ENCODE assay signal across 14 cellular contexts in the genomic region with DNA sequence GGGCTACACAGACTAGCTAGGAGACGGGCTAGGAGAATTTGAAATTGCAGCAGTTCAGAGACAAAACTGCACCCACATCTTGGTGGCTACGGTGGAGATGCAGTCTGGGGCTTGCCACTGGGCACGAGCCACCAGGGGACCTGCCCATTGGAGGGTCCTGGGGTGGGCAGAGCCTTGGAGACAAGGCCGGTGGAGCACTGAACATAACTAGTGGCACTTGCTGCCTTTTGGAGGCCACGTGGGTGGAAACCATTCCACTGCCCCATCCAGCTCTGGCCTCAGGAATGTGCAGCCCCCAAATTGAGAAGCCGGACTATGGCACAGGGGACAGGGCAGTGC.
DNase-seq lines count a peak whose midpoint lies in the region; ATAC-seq and TF ChIP-seq lines count a peak whose summit lies in the region.
"Had no signal": no experiment of that assay in that cellular context is flagged by ENCODE, and none has a peak within 500 bp of the region (broad histone marks: within the 10 kb centered on the region; RNA-seq: fewer than 3 reads in every experiment).

No MANE protein-coding gene starts in this region.

- H3K27ac Mint-ChIP-seq in T-helper 17 cell = peak overlapping the region; percentile 14
- H3K27ac Mint-ChIP-seq in stimulated activated effector memory CD8-positive, alpha-beta T cell treated with anti-CD3 and anti-CD28 coated beads, Interleukin-12 subunit alpha, Interleukin-12 subunit beta, amount 100 ng/mL, for 72 hours = peak overlapping the region; percentile 27

- H3K36me3 ChIP-seq in heart left ventricle (peaks cover 0 to 15% (median 3%) of the 10 kb centered on the region in 9 donors), mesodermal cell (ENCODE audit: control insufficient read depth, insufficient read depth, low read length) (peaks cover 7% of the 10 kb centered on the region)

- WGBS in heart left ventricle, 4 donors = 90 to 94% (median 92%) methylated on average over 3 to 6 of the region's 6 CpGs
- 96 to 98% methylated on average over 6 of the region's 6 CpGs for WGBS in mesodermal cell (ENCODE audit: insufficient coverage in 2 of 2), 2 experiments

- no peak for TF ChIP-seq POLR2A in heart left ventricle (IDR thresholded peaks at IDR 0.05)

- H3K4me1 Mint-ChIP-seq in T-helper 17 cell = peaks cover 57% of the 10 kb centered on the region
- H3K4me1 Mint-ChIP-seq in stimulated activated effector memory CD8-positive, alpha-beta T cell treated with anti-CD3 and anti-CD28 coated beads, Interleukin-12 subunit alpha, Interleukin-12 subunit beta, amount 100 ng/mL, for 72 hours = peaks cover 92% of the 10 kb centered on the region

- H3K27me3 ChIP-seq in heart left ventricle = no peaks in the 10 kb centered on the region

- ATAC-seq in heart left ventricle = peak in 3 of 4 donors; percentile 5 to 22 (median 8)
- ATAC-seq in Right ventricle myocardium inferior = no peak
- no peak for ATAC-seq in T-helper 17 cell
- ATAC-seq in stimulated activated effector memory CD8-positive, alpha-beta T cell treated with anti-CD3 and anti-CD28 coated beads, Interleukin-12 subunit alpha, Interleukin-12 subunit beta, amount 100 ng/mL, for 72 hours = no peak
- ATAC-seq in GM19395 (IDR thresholded peaks at IDR 0.05; ENCODE audit: unreplicated experiment) = no peak
- ATAC-seq: K562, PC-3 had no signal

- no peak overlapping the region for H3K4me3 Mint-ChIP-seq in T-helper 17 cell
- no peak overlapping the region for H3K4me3 Mint-ChIP-seq in stimulated activated effector memory CD8-positive, alpha-beta T cell treated with anti-CD3 and anti-CD28 coated beads, Interleukin-12 subunit alpha, Interleukin-12 subunit beta, amount 100 ng/mL, for 72 hours
- H3K4me3 Mint-ChIP-seq: CD14-positive monocyte had no signal

- intact Hi-C loops in heart left ventricle (cut with DNase I) (no loop called here), Right ventricle myocardium inferior (cut with DNase I) (no loop called here)

- H3K9me3 ChIP-seq in heart left ventricle = no peaks in the 10 kb centered on the region
- no peaks in the 10 kb centered on the region for H3K9me3 ChIP-seq in T-helper 17 cell (ENCODE audit: control insufficient read depth, low read length, poor library complexity, severe bottlenecking)
- H3K9me3 ChIP-seq in mesodermal cell (ENCODE audit: control insufficient read depth, low read length) = no peaks in the 10 kb centered on the region

- TF ChIP-seq CTCF in heart left ventricle (IDR thresholded peaks at IDR 0.05) = no peak

- peaks cover 0 to 24% (median 15%) of the 10 kb centered on the region in 12 donors for H3K4me1 ChIP-seq in heart left ventricle
- H3K4me1 ChIP-seq in mesodermal cell (ENCODE audit: control insufficient read depth, insufficient read depth, low read length, poor library complexity, severe bottlenecking) = peaks cover 44% of the 10 kb centered on the region

- H3K36me3 Mint-ChIP-seq in T-helper 17 cell (ENCODE audit: low read depth) = peaks cover 15% of the 10 kb centered on the region
- peaks cover 97% of the 10 kb centered on the region for H3K36me3 Mint-ChIP-seq in stimulated activated effector memory CD8-positive, alpha-beta T cell treated with anti-CD3 and anti-CD28 coated beads, Interleukin-12 subunit alpha, Interleukin-12 subunit beta, amount 100 ng/mL, for 72 hours
- H3K36me3 Mint-ChIP-seq: CD14-positive monocyte had no signal

- no peak overlapping the region for H3K27ac ChIP-seq in heart left ventricle
- peak overlapping the region; percentile 88 for H3K27ac ChIP-seq in mesodermal cell (ENCODE audit: low read depth, low read length, severe bottlenecking)
- H3K27ac ChIP-seq: GM23248 had no signal

- DNase-seq in heart left ventricle (peak in 1 of 5 donors; percentile 53), Right ventricle myocardium inferior (ENCODE audit: missing footprints) (no peak), T-helper 17 cell (no peak), glomerular visceral epithelial cell (ENCODE audit: extremely low spot score) (no peak)
- no peak for DNase-seq in stimulated activated effector memory CD8-positive, alpha-beta T cell treated with anti-CD3 and anti-CD28 coated beads, Interleukin-12 subunit alpha, Interleukin-12 subunit beta, amount 100 ng/mL, for 72 hours (ENCODE audit: low spot score in 2 of 2)
- no peak for DNase-seq in stimulated activated CD4-positive, alpha-beta T cell treated with anti-CD3 and anti-CD28 coated beads, Interleukin-2, amount 100 ng/mL, for 48 hours
- DNase-seq: DMS79, GM23248, NCI-H1436 treated with DMSO at 0.1 percent for 48 hours, PC-3 had no signal

- no peak overlapping the region for H3K4me3 ChIP-seq in heart left ventricle
- no peak overlapping the region for H3K4me3 ChIP-seq in mesodermal cell (ENCODE audit: extremely low read depth, insufficient read depth, low read length, poor library complexity, severe bottlenecking)
- H3K4me3 ChIP-seq: GM23248, K562 had no signal

- no peaks in the 10 kb centered on the region for H3K9me3 Mint-ChIP-seq in stimulated activated effector memory CD8-positive, alpha-beta T cell treated with anti-CD3 and anti-CD28 coated beads, Interleukin-12 subunit alpha, Interleukin-12 subunit beta, amount 100 ng/mL, for 72 hours

- H3K27me3 Mint-ChIP-seq in T-helper 17 cell = no peaks in the 10 kb centered on the region

Comparison
In these comparisons a context has a peak if more than half of its experiments do, and no peak if none do; other contexts are left out.
1. ATAC-seq: peak in heart left ventricle (3 of 4); none in Right ventricle myocardium inferior (single experiment), T-helper 17 cell (single experiment), stimulated activated effector memory CD8-positive, alpha-beta T cell treated with anti-CD3 and anti-CD28 coated beads, Interleukin-12 subunit alpha, Interleukin-12 subunit beta, amount 100 ng/mL, for 72 hours (single experiment) and GM19395 (single experiment).